In genomic region chr3:11588338-11588737, GRCh38 we compare ENCODE assay signal across 11 cellular contexts. TPM values are rescaled to one million over a fixed set of nuclear protein-coding genes. Genes with fewer than 3 reads are reported as not detected.
DNase-seq lines count a peak whose midpoint lies in the region; ATAC-seq and TF ChIP-seq lines count a peak whose summit lies in the region.
"Had no signal": no experiment of that assay in that cellular context is flagged by ENCODE, and none has a peak within 500 bp of the region (broad histone marks: within the 10 kb centered on the region; RNA-seq: fewer than 3 reads in every experiment).

No MANE protein-coding gene starts in this region.

- 70% methylated on average over 2 of the region's 5 CpGs; no CpG with 5 or more reads in 1 of the 2 experiments for WGBS in IMR-90 (ENCODE audit: extremely low coverage in 2 of 2, insufficient read length in 1 of 2), 2 experiments
- WGBS in esophagus squamous epithelium, 2 donors, result 80 to 95% methylated on average over 4 of the region's 5 CpGs

- H3K4me2 ChIP-seq in IMR-90 (ENCODE audit: low read depth, low read length), result no peak overlapping the region

- no peak for TF ChIP-seq RAD21 in IMR-90 (IDR thresholded peaks at IDR 0.05; ENCODE audit: low read length)

- POLR2A ChIA-PET in IMR-90 (lab: Charles Lee; ENCODE audit: unreplicated experiment), result no interaction called here

- TF ChIP-seq POLR2A in IMR-90 (IDR thresholded peaks at IDR 0.05; ENCODE audit: low read depth, low read length), result no peak
- TF ChIP-seq POLR2A in esophagus squamous epithelium (IDR thresholded peaks at IDR 0.05), result no peak

- H4K91ac ChIP-seq in IMR-90 (ENCODE audit: insufficient read depth, low read depth, low read length), result no peak overlapping the region; the same call in 1 of the 2 replicates

- H4K8ac ChIP-seq in IMR-90 (ENCODE audit: low read depth in 2 of 2, low read length in 2 of 2), result 0 out of 4 replicates have a peak overlapping the region, but pooled peaks of 1 of the 2 experiments have one; percentile 15

- peaks cover 50% of the 10 kb centered on the region for H3K9me1 ChIP-seq in IMR-90 (ENCODE audit: insufficient read depth, low read length)

- H2AFZ ChIP-seq in IMR-90 (replicated peaks; ENCODE audit: low read length, poor library complexity), result no peak overlapping the region

- no peak overlapping the region for H3K4me3 ChIP-seq in IMR-90 (ENCODE audit: insufficient read depth, low read depth, low read length)
- peak overlapping the region in 1 of 2 donors; percentile 19 for H3K4me3 ChIP-seq in ascending aorta
- peak overlapping the region in 1 of 2 donors; percentile 10 for H3K4me3 ChIP-seq in muscle layer of colon (ENCODE audit: low read depth in 1 of 2, low read length in 2 of 2)
- H3K4me3 ChIP-seq in stomach smooth muscle (ENCODE audit: low read length in 2 of 2), result peak overlapping the region; percentile 10 to 66
- H3K4me3 ChIP-seq in esophagus squamous epithelium, result no peak overlapping the region
- H3K4me3 ChIP-seq: lung, SK-N-MC had no signal

- H3K36me3 ChIP-seq in IMR-90 (ENCODE audit: control insufficient read depth, insufficient read depth, low read length) (peaks cover 14% of the 10 kb centered on the region), ascending aorta (no peaks in the 10 kb centered on the region), muscle layer of colon (ENCODE audit: insufficient read depth, low read length) (no peaks in the 10 kb centered on the region), stomach smooth muscle (ENCODE audit: control insufficient read depth in 2 of 2, insufficient read depth in 2 of 2, low read length in 2 of 2) (peaks cover 0 to 2% of the 10 kb centered on the region in 2 donors), esophagus squamous epithelium (peaks cover 0 to 5% (median 0%) of the 10 kb centered on the region in 3 donors)

- TF ChIP-seq CTCF in IMR-90 (conservative IDR thresholded peaks at IDR 0.05; ENCODE audit: low read depth, low read length) (no peak), ascending aorta (IDR thresholded peaks at IDR 0.05) (no peak), esophagus squamous epithelium (IDR thresholded peaks at IDR 0.05) (no peak)

- CTCF ChIA-PET in IMR-90 (lab: Yijun Ruan, JAX), result interaction anchor here (0.6 kb wide), 1 partner anchor 78 kb away, joined by 3 read pairs; no protein-coding TSS in a partner anchor

- intact Hi-C loops in IMR-90 (cut with micrococcal nuclease), result no loop called here
- intact Hi-C loops in ascending aorta (cut with DNase I), result no loop called here
- intact Hi-C loops in esophagus squamous epithelium (cut with DNase I), result no loop called here

- in situ Hi-C loops in IMR-90 (cut with MboI; ENCODE audit: low sequenced_read_pairs), result no loop called here

- H3K4me1 ChIP-seq in IMR-90 (ENCODE audit: control insufficient read depth, insufficient read depth, low read length), result peaks cover 53% of the 10 kb centered on the region
- H3K4me1 ChIP-seq in ascending aorta, result peaks cover 35 to 77% of the 10 kb centered on the region in 2 donors
- H3K4me1 ChIP-seq in muscle layer of colon (ENCODE audit: insufficient read depth, low read length), result peaks cover 79% of the 10 kb centered on the region
- H3K4me1 ChIP-seq in stomach smooth muscle (ENCODE audit: control insufficient read depth, insufficient read depth, low read length), result peaks cover 65% of the 10 kb centered on the region
- H3K4me1 ChIP-seq in esophagus squamous epithelium, result peaks cover 30 to 100% (median 38%) of the 10 kb centered on the region in 3 donors

- no peak for DNase-seq in IMR-90
- DNase-seq in ascending aorta (ENCODE audit: low spot score in 2 of 2), result no peak
- DNase-seq in esophagus squamous epithelium (lab: John Stamatoyannopoulos, UW), result no peak
- DNase-seq in NCI-H2081 treated with DMSO at 0.1 percent for 48 hours (lab: John Stamatoyannopoulos, UW), result no peak
- DNase-seq in NCI-H2227 (lab: John Stamatoyannopoulos, UW; ENCODE audit: unreplicated experiment), result no peak
- DNase-seq: H9, MM.1S had no signal

- H2BK15ac ChIP-seq in IMR-90 (ENCODE audit: low read depth, low read length), result 0 out of 3 replicates have a peak overlapping the region, but pooled peaks have one; percentile 11

- peaks cover 54% of the 10 kb centered on the region for H4K20me1 ChIP-seq in IMR-90 (ENCODE audit: insufficient read depth, low read length)

- no peak overlapping the region for H2BK20ac ChIP-seq in IMR-90 (ENCODE audit: low read depth, low read length)

- H2BK5ac ChIP-seq in IMR-90 (ENCODE audit: low read depth, low read length, poor library complexity, severe bottlenecking), result no peak overlapping the region

- no peak overlapping the region for H3K18ac ChIP-seq in IMR-90 (ENCODE audit: low read depth, low read length)

- H3K14ac ChIP-seq in IMR-90 (replicated peaks; ENCODE audit: low read depth, low read length), result no peak overlapping the region

- no peak overlapping the region for H2AK9ac ChIP-seq in IMR-90 (replicated peaks; ENCODE audit: low read depth, low read length, poor library complexity)

- H3K9me3 ChIP-seq in IMR-90 (ENCODE audit: control insufficient read depth, insufficient read depth, low read length) (no peaks in the 10 kb centered on the region), ascending aorta (no peaks in the 10 kb centered on the region), muscle layer of colon (ENCODE audit: low read length) (no peaks in the 10 kb centered on the region), stomach smooth muscle (ENCODE audit: control insufficient read depth in 2 of 2, low read length in 2 of 2) (no peaks in the 10 kb centered on the region), esophagus squamous epithelium (no peaks in the 10 kb centered on the region)

- H3K27me3 ChIP-seq in IMR-90 (ENCODE audit: control insufficient read depth, insufficient read depth, low read length), result no peaks in the 10 kb centered on the region
- no peaks in the 10 kb centered on the region for H3K27me3 ChIP-seq in ascending aorta
- H3K27me3 ChIP-seq in muscle layer of colon (ENCODE audit: control insufficient read depth in 1 of 2, insufficient read depth in 2 of 2, low read length in 2 of 2), result no peaks in the 10 kb centered on the region
- H3K27me3 ChIP-seq in stomach smooth muscle (ENCODE audit: control insufficient read depth in 1 of 2, insufficient read depth in 2 of 2, low read length in 2 of 2), result no peaks in the 10 kb centered on the region
- no peaks in the 10 kb centered on the region for H3K27me3 ChIP-seq in esophagus squamous epithelium

- H2AK5ac ChIP-seq in IMR-90 (ENCODE audit: low read depth, low read length), result peak overlapping the region; percentile 33; the same call in 1 of the 2 replicates

- BruUV-seq in IMR-90 (replicated peaks; lab: Mats Ljungman, UMichigan), result no TSS peak

- no peak overlapping the region for H2BK120ac ChIP-seq in IMR-90 (ENCODE audit: low read depth, low read length)

- peak overlapping the region; percentile 0; the same call in 1 of the 2 replicates for H3K23ac ChIP-seq in IMR-90 (ENCODE audit: low read depth, low read length)

- H3K9ac ChIP-seq in IMR-90 (ENCODE audit: low read depth, low read length) (no peak overlapping the region), muscle layer of colon (ENCODE audit: low read length) (no peak overlapping the region), stomach smooth muscle (ENCODE audit: low read length in 2 of 2) (peak overlapping the region in 1 of 2 donors; percentile 7)

- peaks cover 25 to 90% of the 10 kb centered on the region in 2 experiments for H3K79me1 ChIP-seq in IMR-90 (ENCODE audit: low read depth in 1 of 2, low read length in 2 of 2)

- peak overlapping the region; percentile 6 for H3K4ac ChIP-seq in IMR-90 (ENCODE audit: low read depth, low read length)

- H4K5ac ChIP-seq in IMR-90 (ENCODE audit: low read depth, low read length), result no peak overlapping the region; the same call in 1 of the 2 replicates

- no peak overlapping the region for H3K56ac ChIP-seq in IMR-90 (ENCODE audit: extremely low read depth, insufficient read depth, low read length)

- H3K27ac ChIP-seq in IMR-90 (ENCODE audit: insufficient read depth, low read length) (peak overlapping the region; percentile 6; the same call in 1 of the 2 replicates), ascending aorta (peak overlapping the region; percentile 70 to 83), muscle layer of colon (ENCODE audit: low read depth, low read length) (peak overlapping the region; percentile 5), stomach smooth muscle (ENCODE audit: low read length) (peak overlapping the region; percentile 18), esophagus squamous epithelium (peak overlapping the region in 1 of 4 donors; percentile 19)
- H3K27ac ChIP-seq: SK-N-MC had no signal

- ATAC-seq in IMR-90 (ENCODE audit: low read depth), result no peak

- dilution Hi-C loops in IMR-90 (cut with HindIII; ENCODE audit: low sequenced_read_pairs, unreplicated experiment), result no loop called here

TF ChIP-seq in IMR-90, 13 proteins besides CTCF, POLR2A, EP300 and RAD21:
- TF ChIP-seq SMC3 (IDR thresholded peaks at IDR 0.05; ENCODE audit: low read depth, low read length), result no peak
- no peak for TF ChIP-seq FOS (IDR thresholded peaks at IDR 0.05; ENCODE audit: low read depth, low read length)
- no peak for TF ChIP-seq BHLHE40 (IDR thresholded peaks at IDR 0.05; ENCODE audit: low read depth, low read length)
- no peak for TF ChIP-seq CHD1 (IDR thresholded peaks at IDR 0.05; ENCODE audit: low read depth, low read length)
- no peak for TF ChIP-seq MAZ (IDR thresholded peaks at IDR 0.05; ENCODE audit: borderline replicate concordance, low read depth, low read length)
- TF ChIP-seq RFX5 (IDR thresholded peaks at IDR 0.05; ENCODE audit: low read depth, low read length), result no peak
- no peak for TF ChIP-seq MXI1 (IDR thresholded peaks at IDR 0.05; ENCODE audit: borderline replicate concordance, low read depth, low read length)
- TF ChIP-seq RCOR1 (IDR thresholded peaks at IDR 0.05; ENCODE audit: insufficient replicate concordance, low read length), result no peak
- TF ChIP-seq CEBPB (IDR thresholded peaks at IDR 0.05; ENCODE audit: low read depth, low read length), result no peak
- TF ChIP-seq MAFK (IDR thresholded peaks at IDR 0.05; ENCODE audit: low read depth, low read length), result no peak

RNA-seq across cellular contexts. Expression of gene VGLL4, which starts 55.4 kb away (rescaled TPM):
- total RNA-seq in IMR-90 (2012; rRNA removed) (26.2 and 34.2 TPM in 2 replicates), ascending aorta (146 TPM), esophagus squamous epithelium (10 to 100 TPM; 31.8 to 50.0 (median 44.5) TPM)
- 35.4 and 45.8 TPM in 2 replicates for polyA plus RNA-seq in IMR-90 (2012; rRNA removed)
- polyA plus RNA-seq in IMR-90 (2012; cell fraction: cytosol; rRNA removed), result 36.0 and 50.5 TPM in 2 replicates
- polyA plus RNA-seq in IMR-90 (2012; cell fraction: nucleus; rRNA removed; ENCODE audit: low replicate concordance), result 72.1 and 93.1 TPM in 2 replicates

Comparison
In these comparisons a context has a peak if more than half of its experiments do, and no peak if none do; other contexts are left out.
1. H3K4me3 ChIP-seq: peak in stomach smooth muscle (2 of 2); none in IMR-90 (single experiment) and esophagus squamous epithelium (0 of 4).